In genomic region chr4:81919238-81919637, GRCh38 we compare ENCODE assay signal across 8 cellular contexts.
DNase-seq lines count a peak whose midpoint lies in the region; ATAC-seq and TF ChIP-seq lines count a peak whose summit lies in the region.

No MANE protein-coding gene starts in this region.

- ATAC-seq in Right ventricle myocardium inferior: no peak
- ATAC-seq in HG02763 (IDR thresholded peaks at IDR 0.05; ENCODE audit: unreplicated experiment): peak; percentile 74

- H3K27ac ChIP-seq in left ventricle myocardium inferior (replicated peaks): no peak overlapping the region
- H3K27ac ChIP-seq in Peyer's patch: no peak overlapping the region

- intact Hi-C loops in left ventricle myocardium inferior (cut with micrococcal nuclease) (no loop called here), Right ventricle myocardium inferior (cut with DNase I) (no loop called here)

- no peak for TF ChIP-seq POLR2A in Peyer's patch (IDR thresholded peaks at IDR 0.05)

- peaks cover 18% of the 10 kb centered on the region for H3K4me1 ChIP-seq in left ventricle myocardium inferior
- no peaks in the 10 kb centered on the region for H3K4me1 ChIP-seq in Peyer's patch

- H3K4me3 ChIP-seq in left ventricle myocardium inferior (no peak overlapping the region), Peyer's patch (no peak overlapping the region)

- H3K36me3 ChIP-seq in left ventricle myocardium inferior (no peaks in the 10 kb centered on the region), Peyer's patch (no peaks in the 10 kb centered on the region)

- DNase-seq in left ventricle myocardium inferior (no peak), Right ventricle myocardium inferior (ENCODE audit: missing footprints) (no peak), Peyer's patch (no peak), kidney glomerular epithelial cell (lab: John Stamatoyannopoulos, UW) (peak; percentile 31), NCI-H1436 treated with DMSO at 0.1 percent for 48 hours (lab: John Stamatoyannopoulos, UW) (no peak), LoVo (ENCODE audit: low spot score) (no peak)
- DNase-seq in stimulated activated CD4-positive, alpha-beta T cell treated with anti-CD3 and anti-CD28 coated beads, Interleukin-4, amount 100 ng/mL, for 24 hours: no peak

- no peaks in the 10 kb centered on the region for H3K9me3 ChIP-seq in left ventricle myocardium inferior (replicated peaks)
- no peaks in the 10 kb centered on the region for H3K9me3 ChIP-seq in Peyer's patch

- TF ChIP-seq CTCF in left ventricle myocardium inferior (IDR thresholded peaks at IDR 0.05; ENCODE audit: borderline replicate concordance) (peak; percentile 30), Peyer's patch (IDR thresholded peaks at IDR 0.05) (peak in 4 of 6 experiments; percentile 19 to 48 (median 42))

- H3K27me3 ChIP-seq in left ventricle myocardium inferior (ENCODE audit: low read depth) (no peaks in the 10 kb centered on the region), Peyer's patch (no peaks in the 10 kb centered on the region)
